In the genomic region with DNA sequence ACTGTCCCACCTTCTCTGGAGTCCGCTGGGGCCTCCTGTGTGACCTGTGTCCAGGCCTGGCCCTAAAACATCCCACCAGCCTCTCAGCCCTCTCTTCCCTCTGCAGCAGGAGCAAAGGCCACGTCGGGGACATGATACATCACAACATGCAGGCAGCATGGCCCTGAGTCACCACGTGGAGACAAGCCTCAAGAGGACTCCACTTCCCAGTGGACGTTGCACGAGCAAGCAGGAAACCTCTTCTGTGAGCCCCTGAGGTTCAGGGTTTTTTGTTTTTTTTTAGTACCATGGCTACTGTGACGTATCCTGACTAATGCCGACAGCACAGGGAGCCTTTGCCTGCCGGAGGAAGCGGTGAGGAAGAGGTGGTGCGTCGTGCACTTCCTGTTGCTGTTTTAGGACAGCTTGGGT, we compare ENCODE assay signal across 11 cellular contexts.
DNase-seq lines count a peak whose midpoint lies in the region; ATAC-seq and TF ChIP-seq lines count a peak whose summit lies in the region.
"Had no signal": no experiment of that assay in that cellular context is flagged by ENCODE, and none has a peak within 500 bp of the region (broad histone marks: within the 10 kb centered on the region; RNA-seq: fewer than 3 reads in every experiment).

No MANE protein-coding gene starts in this region.

- H3K36me3 ChIP-seq in osteoblast (ENCODE audit: insufficient read depth, low read length) (no peaks in the 10 kb centered on the region), smooth muscle cell (ENCODE audit: low read depth) (no peaks in the 10 kb centered on the region), A673 (ENCODE audit: insufficient read depth, low read length, poor library complexity, severe bottlenecking) (no peaks in the 10 kb centered on the region)

- H2AFZ ChIP-seq in osteoblast (ENCODE audit: low read length), result no peak overlapping the region
- H2AFZ ChIP-seq in smooth muscle cell (ENCODE audit: low read depth), result no peak overlapping the region

- intact Hi-C loops in CD4-positive, alpha-beta T cell (cut with DNase I, micrococcal nuclease), result loop anchor here in 1 of 2 experiments (1.0 to 10.0 kb wide), 4 partner anchors 12 to 125 kb away; no protein-coding TSS in a partner anchor
- intact Hi-C loops in A673 (cut with micrococcal nuclease; ENCODE audit: unreplicated experiment), result no loop called here

- no peak for TF ChIP-seq CTCF in CD4-positive, alpha-beta T cell (IDR thresholded peaks at IDR 0.05)
- TF ChIP-seq CTCF in osteoblast (IDR thresholded peaks at IDR 0.05; ENCODE audit: extremely low read depth, low read depth, low read length), result no peak
- no peak for TF ChIP-seq CTCF in smooth muscle cell (IDR thresholded peaks at IDR 0.05; ENCODE audit: borderline replicate concordance, insufficient read depth, poor library complexity, severe bottlenecking)
- TF ChIP-seq CTCF in A673 (conservative IDR thresholded peaks at IDR 0.05; ENCODE audit: low read depth, low read length), result no peak

- no peaks in the 10 kb centered on the region for H3K27me3 ChIP-seq in CD4-positive, alpha-beta T cell (ENCODE audit: control insufficient read depth, insufficient read depth, low read length)
- H3K27me3 ChIP-seq in osteoblast (ENCODE audit: insufficient read depth, low read length), result no peaks in the 10 kb centered on the region
- no peaks in the 10 kb centered on the region for H3K27me3 ChIP-seq in smooth muscle cell (ENCODE audit: low read depth)
- H3K27me3 ChIP-seq in A673 (replicated peaks; ENCODE audit: insufficient read depth, low read depth, low read length, poor library complexity), result peaks cover 11% of the 10 kb centered on the region

- H3K4me3 ChIP-seq in osteoblast (ENCODE audit: insufficient read depth, low read length) (no peak overlapping the region), smooth muscle cell (no peak overlapping the region), A673 (ENCODE audit: low read depth, low read length, poor library complexity, severe bottlenecking) (no peak overlapping the region)

- peak overlapping the region; percentile 87 for H3K4me3 Mint-ChIP-seq in CD4-positive, alpha-beta T cell

- H3K9me3 ChIP-seq in CD4-positive, alpha-beta T cell (ENCODE audit: control insufficient read depth, low read length), result peaks cover 12% of the 10 kb centered on the region
- H3K9me3 ChIP-seq in osteoblast (ENCODE audit: low read depth, low read length) (no peaks in the 10 kb centered on the region), smooth muscle cell (replicated peaks; ENCODE audit: low read depth) (peaks cover 3% of the 10 kb centered on the region), A673 (ENCODE audit: low read depth, low read length, poor library complexity, severe bottlenecking) (peaks cover 10% of the 10 kb centered on the region)

- WGBS in smooth muscle cell (ENCODE audit: low lambda C conversion rate), result 75% methylated on average over 12 of the region's 12 CpGs

- no peaks in the 10 kb centered on the region for H3K79me2 ChIP-seq in osteoblast (ENCODE audit: insufficient read depth, low read length)
- no peaks in the 10 kb centered on the region for H3K79me2 ChIP-seq in smooth muscle cell (ENCODE audit: low read depth)

- no peak overlapping the region for H3K9ac ChIP-seq in smooth muscle cell (ENCODE audit: low read depth)

- DNase-seq in CD4-positive, alpha-beta T cell, result peak; percentile 50 to 85 (median 60)
- peak; percentile 67 for DNase-seq in T follicular helper cell (ENCODE audit: low read depth)
- peak; percentile 48 to 73 for DNase-seq in activated naive CD4-positive, alpha-beta T cell treated with anti-CD3 and anti-CD28 coated beads, Interleukin-2, amount 50 U/mL, for 72 hours (ENCODE audit: low spot score in 2 of 2)
- DNase-seq in osteoblast (ENCODE audit: insufficient read length, low spot score, missing footprints), result peak; percentile 43
- no peak for DNase-seq in smooth muscle cell (lab: John Stamatoyannopoulos, UW; ENCODE audit: unreplicated experiment)
- DNase-seq in middle frontal gyrus (ENCODE audit: extremely low spot score, low spot score), result no peak
- no peak for DNase-seq in A673 (ENCODE audit: low spot score)
- DNase-seq: erythroblast had no signal

- peak overlapping the region; percentile 73 for H3K27ac ChIP-seq in CD4-positive, alpha-beta T cell (ENCODE audit: low read depth, low read length)
- no peak overlapping the region for H3K27ac ChIP-seq in osteoblast (ENCODE audit: low read depth, low read length)
- no peak overlapping the region for H3K27ac ChIP-seq in smooth muscle cell (ENCODE audit: low read depth)
- no peak overlapping the region for H3K27ac ChIP-seq in A673 (ENCODE audit: low read depth, low read length, poor library complexity, severe bottlenecking)
- H3K27ac ChIP-seq: C4-2B had no signal

- H3K36me3 Mint-ChIP-seq in CD4-positive, alpha-beta T cell (ENCODE audit: low read depth), result no peaks in the 10 kb centered on the region
- peaks cover 10% of the 10 kb centered on the region in 2 donors for H3K36me3 Mint-ChIP-seq in activated naive CD4-positive, alpha-beta T cell treated with anti-CD3 and anti-CD28 coated beads, Interleukin-2, amount 50 U/mL, for 72 hours
- H3K36me3 Mint-ChIP-seq: IgD-negative memory B cell had no signal

- BruUV-seq in A673 (replicated peaks; lab: Mats Ljungman, UMichigan), result no TSS peak

- H3K4me1 Mint-ChIP-seq in CD4-positive, alpha-beta T cell (ENCODE audit: low read depth), result peaks cover 32% of the 10 kb centered on the region

- POLR2A ChIA-PET in CD4-positive, alpha-beta T cell (lab: Charles Lee), result interaction anchor here (0.6 to 2.1 kb wide), 7 partner anchors 10 to 1508 kb away, joined by 3 to 18 read pairs (median 6); no protein-coding TSS in a partner anchor
- POLR2A ChIA-PET in A673 (lab: Charles Lee; ENCODE audit: low non-redundant PET), result no interaction called here

- peaks cover 8% of the 10 kb centered on the region for H3K9me3 Mint-ChIP-seq in CD4-positive, alpha-beta T cell
- peaks cover 4 to 26% of the 10 kb centered on the region in 2 donors for H3K9me3 Mint-ChIP-seq in activated naive CD4-positive, alpha-beta T cell treated with anti-CD3 and anti-CD28 coated beads, Interleukin-2, amount 50 U/mL, for 72 hours

- H3F3A ChIP-seq in smooth muscle cell (ENCODE audit: low read depth), result no peaks in the 10 kb centered on the region

- H3K4me1 ChIP-seq in osteoblast (ENCODE audit: insufficient read depth, low read length) (no peaks in the 10 kb centered on the region), smooth muscle cell (ENCODE audit: low read depth) (no peaks in the 10 kb centered on the region), A673 (ENCODE audit: insufficient read depth, low read length, poor library complexity, severe bottlenecking) (no peaks in the 10 kb centered on the region)

- no peaks in the 10 kb centered on the region for H3K27me3 Mint-ChIP-seq in CD4-positive, alpha-beta T cell

- no peaks in the 10 kb centered on the region for H4K20me1 ChIP-seq in osteoblast (ENCODE audit: insufficient read depth, low read length)
- no peaks in the 10 kb centered on the region for H4K20me1 ChIP-seq in smooth muscle cell (ENCODE audit: low read depth)

- CTCF ChIA-PET in CD4-positive, alpha-beta T cell (lab: Charles Lee), result interaction anchor here (1.2 kb wide), 1 partner anchor 10 kb away, joined by 3 read pairs; no protein-coding TSS in a partner anchor
- CTCF ChIA-PET in A673 (lab: Charles Lee), result no interaction called here

- peak; percentile 93 for ATAC-seq in CD4-positive, alpha-beta T cell (ENCODE audit: poor library complexity)
- peak; percentile 95 to 96 for ATAC-seq in activated naive CD4-positive, alpha-beta T cell treated with anti-CD3 and anti-CD28 coated beads, Interleukin-2, amount 50 U/mL, for 72 hours
- ATAC-seq in HG02981 (IDR thresholded peaks at IDR 0.05; ENCODE audit: unreplicated experiment), result no peak

- H3K4me2 ChIP-seq in osteoblast (ENCODE audit: insufficient read depth, low read length) (no peak overlapping the region), smooth muscle cell (no peak overlapping the region)

- peak overlapping the region; percentile 86 for H3K27ac Mint-ChIP-seq in CD4-positive, alpha-beta T cell
- H3K27ac Mint-ChIP-seq in activated naive CD4-positive, alpha-beta T cell treated with anti-CD3 and anti-CD28 coated beads, Interleukin-2, amount 50 U/mL, for 72 hours, result peak overlapping the region; percentile 66 to 90

Comparison
In these comparisons a context has a peak if more than half of its experiments do, and no peak if none do; other contexts are left out.
1. DNase-seq: peak in CD4-positive, alpha-beta T cell (10 of 10), T follicular helper cell (single experiment), activated naive CD4-positive, alpha-beta T cell treated with anti-CD3 and anti-CD28 coated beads, Interleukin-2, amount 50 U/mL, for 72 hours (2 of 2) and osteoblast (single experiment); none in smooth muscle cell (single experiment), middle frontal gyrus (single experiment) and A673 (single experiment).